Comparison of ENCODE assay signal across 17 cellular contexts in genomic region chr2:20516291-20516645, GRCh38.
DNase-seq lines count a peak whose midpoint lies in the region; ATAC-seq and TF ChIP-seq lines count a peak whose summit lies in the region.
"Had no signal": no experiment of that assay in that cellular context is flagged by ENCODE, and none has a peak within 500 bp of the region (broad histone marks: within the 10 kb centered on the region; RNA-seq: fewer than 3 reads in every experiment).

No MANE protein-coding gene starts in this region.

- no peak overlapping the region for H3K4me3 Mint-ChIP-seq in activated CD8-positive, alpha-beta memory T cell treated with anti-CD3 and anti-CD28 coated beads, Interleukin-2, amount 10 ng/mL, durations not matched to agents 7 days and 5 days
- no peak overlapping the region for H3K4me3 Mint-ChIP-seq in nephron
- H3K4me3 Mint-ChIP-seq: central memory CD8-positive, alpha-beta T cell had no signal

- H3K4me1 Mint-ChIP-seq in activated CD8-positive, alpha-beta memory T cell treated with anti-CD3 and anti-CD28 coated beads, Interleukin-2, amount 10 ng/mL, durations not matched to agents 7 days and 5 days = peaks cover 21% of the 10 kb centered on the region
- H3K4me1 Mint-ChIP-seq in nephron = peaks cover 25% of the 10 kb centered on the region
- H3K4me1 Mint-ChIP-seq: central memory CD8-positive, alpha-beta T cell; stimulated activated naive CD8-positive, alpha-beta T cell treated with anti-CD3 and anti-CD28 coated beads, Interleukin-15, amount 100 ng/mL, for 72 hours had no signal

- no peaks in the 10 kb centered on the region for H3K27me3 ChIP-seq in body of pancreas
- H3K27me3 ChIP-seq in thyroid gland = no peaks in the 10 kb centered on the region

- TF ChIP-seq POLR2A in body of pancreas (IDR thresholded peaks at IDR 0.05) (no peak), thyroid gland (IDR thresholded peaks at IDR 0.05) (no peak)

- no peak for DNase-seq in activated CD8-positive, alpha-beta memory T cell treated with anti-CD3 and anti-CD28 coated beads, Interleukin-2, amount 10 ng/mL, durations not matched to agents 7 days and 5 days
- no peak for DNase-seq in activated CD8-positive, alpha-beta memory T cell treated with anti-CD3 and anti-CD28 coated beads, Interleukin-2, amount 50 U/mL, for 4 hours
- DNase-seq in body of pancreas = no peak
- DNase-seq in thyroid gland = no peak
- DNase-seq in ecto neural progenitor cell (ENCODE audit: low spot score) = no peak
- DNase-seq in kidney tubule cell (ENCODE audit: low spot score) = no peak
- DNase-seq: activated CD4-positive, alpha-beta T cell treated with anti-CD3 and anti-CD28 coated beads for 48 hours; activated effector memory CD4-positive, alpha-beta T cell treated with anti-CD3 and anti-CD28 coated beads, Interleukin-2, amount 50 U/mL, for 16 hours; effector memory CD4-positive, alpha-beta T cell; mesendoderm; MM.1S; NCI-H2227 treated with DMSO at 0.1 percent for 48 hours; stimulated activated CD4-positive, alpha-beta T cell treated with anti-CD3 and anti-CD28 coated beads, Interleukin-2, amount 100 ng/mL, for 24 hours; stimulated activated naive CD8-positive, alpha-beta T cell treated with anti-CD3 and anti-CD28 coated beads, Interleukin-15, amount 100 ng/mL, for 72 hours had no signal

- TF ChIP-seq CTCF in body of pancreas (IDR thresholded peaks at IDR 0.05) = no peak
- no peak for TF ChIP-seq CTCF in nephron (IDR thresholded peaks at IDR 0.05; ENCODE audit: unreplicated experiment in 3 of 3)
- TF ChIP-seq CTCF in thyroid gland (IDR thresholded peaks at IDR 0.05) = no peak

- CTCF ChIA-PET in activated CD8-positive, alpha-beta memory T cell treated with anti-CD3 and anti-CD28 coated beads, Interleukin-2, amount 10 ng/mL, durations not matched to agents 7 days and 5 days (lab: Charles Lee) = no interaction called here

- H3K27ac ChIP-seq in body of pancreas (peak overlapping the region in 3 of 4 donors; percentile 57 to 72 (median 71)), thyroid gland (peak overlapping the region; percentile 52 to 80 (median 72))

- H3K4me3 ChIP-seq in body of pancreas (no peak overlapping the region), thyroid gland (replicated peaks in 1 of 3) (no peak overlapping the region)

- 68 to 82% methylated on average over 2 of the region's 2 CpGs for WGBS in body of pancreas, 2 donors
- WGBS in thyroid gland, 2 donors = 80 to 83% methylated on average over 2 of the region's 2 CpGs

- H3K36me3 Mint-ChIP-seq in activated CD8-positive, alpha-beta memory T cell treated with anti-CD3 and anti-CD28 coated beads, Interleukin-2, amount 10 ng/mL, durations not matched to agents 7 days and 5 days = peaks cover 6% of the 10 kb centered on the region
- H3K36me3 Mint-ChIP-seq in nephron (ENCODE audit: low read depth) = no peaks in the 10 kb centered on the region

- ATAC-seq in activated CD8-positive, alpha-beta memory T cell treated with anti-CD3 and anti-CD28 coated beads, Interleukin-2, amount 10 ng/mL, durations not matched to agents 7 days and 5 days = no peak
- ATAC-seq in body of pancreas (no peak), HG03025 (IDR thresholded peaks at IDR 0.05; ENCODE audit: low FRiP score, unreplicated experiment) (no peak)

- H3K9me3 ChIP-seq in body of pancreas = no peaks in the 10 kb centered on the region
- H3K9me3 ChIP-seq in thyroid gland = no peaks in the 10 kb centered on the region

- intact Hi-C loops in body of pancreas (cut with DNase I) = no loop called here
- intact Hi-C loops in thyroid gland (cut with DNase I) = no loop called here

- H3K27ac Mint-ChIP-seq in activated CD8-positive, alpha-beta memory T cell treated with anti-CD3 and anti-CD28 coated beads, Interleukin-2, amount 10 ng/mL, durations not matched to agents 7 days and 5 days = peak overlapping the region; percentile 78
- peak overlapping the region; percentile 90 to 96 (median 92) for H3K27ac Mint-ChIP-seq in nephron
- H3K27ac Mint-ChIP-seq: stimulated activated naive CD8-positive, alpha-beta T cell treated with anti-CD3 and anti-CD28 coated beads, Interleukin-15, amount 100 ng/mL, for 72 hours had no signal

- peaks cover 5% of the 10 kb centered on the region for H3K9me3 Mint-ChIP-seq in activated CD8-positive, alpha-beta memory T cell treated with anti-CD3 and anti-CD28 coated beads, Interleukin-2, amount 10 ng/mL, durations not matched to agents 7 days and 5 days (ENCODE audit: low read depth)
- peaks cover 7% of the 10 kb centered on the region for H3K9me3 Mint-ChIP-seq in nephron

- H3K27me3 Mint-ChIP-seq in activated CD8-positive, alpha-beta memory T cell treated with anti-CD3 and anti-CD28 coated beads, Interleukin-2, amount 10 ng/mL, durations not matched to agents 7 days and 5 days = peaks cover 11% of the 10 kb centered on the region
- peaks cover 12% of the 10 kb centered on the region for H3K27me3 Mint-ChIP-seq in nephron (ENCODE audit: low read depth)

- H3K36me3 ChIP-seq in body of pancreas (replicated peaks in 1 of 2; ENCODE audit: insufficient read depth in 1 of 2, low read depth in 2 of 2) (no peaks in the 10 kb centered on the region), thyroid gland (no peaks in the 10 kb centered on the region)

- H3K4me1 ChIP-seq in body of pancreas (peaks cover 11% of the 10 kb centered on the region), thyroid gland (peaks cover 7 to 21% of the 10 kb centered on the region in 2 donors)
